25 cellular contexts compared by ENCODE assay signal in genomic region chr1:18976096-18976495, GRCh38.
"Had no signal": no experiment of that assay in that cellular context is flagged by ENCODE, and none has a peak within 500 bp of the region (broad histone marks: within the 10 kb centered on the region; RNA-seq: fewer than 3 reads in every experiment).

No MANE protein-coding gene starts in this region.

- H3K4me1 Mint-ChIP-seq: neural progenitor cell had no signal

- H3K9me3 Mint-ChIP-seq: natural killer cell had no signal

- ATAC-seq: naive thymus-derived CD4-positive, alpha-beta T cell; natural killer cell; psoas muscle; right cardiac atrium; right lobe of liver had no signal

- DNase-seq: natural killer cell; occipital lobe; ovary; posterior cingulate gyrus; psoas muscle; right cardiac atrium; spleen; stimulated activated CD4-positive, alpha-beta T cell treated with anti-CD3 and anti-CD28 coated beads, Interleukin-12 subunit alpha, Interleukin-12 subunit beta, amount 100 ng/mL, for 4 hours; stimulated activated CD4-positive, alpha-beta T cell treated with anti-CD3 and anti-CD28 coated beads, Interleukin-1b, Interleukin-23, amount 100 ng/mL, for 48 hours; stimulated activated CD4-positive, alpha-beta T cell treated with anti-CD3 and anti-CD28 coated beads, Interleukin-4, amount 100 ng/mL, for 1 hour; stimulated activated CD4-positive, alpha-beta T cell treated with anti-CD3 and anti-CD28 coated beads, Interleukin-4, amount 100 ng/mL, for 4 hours; stimulated activated CD8-positive, alpha-beta memory T cell treated with anti-CD3 and anti-CD28 coated beads, Interleukin-4, amount 100 ng/mL, for 48 hours; stimulated activated naive CD4-positive, alpha-beta T cell; stomach; thyroid gland; trophoblast cell; upper lobe of left lung had no signal

- H3K36me3 Mint-ChIP-seq: neural progenitor cell had no signal

- H3K4me3 Mint-ChIP-seq: naive thymus-derived CD4-positive, alpha-beta T cell; natural killer cell; nephron; neural progenitor cell; stimulated activated naive CD8-positive, alpha-beta T cell treated with anti-CD3 and anti-CD28 coated beads, Interleukin-15, Interleukin-2, amounts not matched to agents 100 ng/mL and 50 ng/mL, for 24 hours had no signal

- H3K9me3 ChIP-seq: ovary, psoas muscle, right lobe of liver, thoracic aorta, thyroid gland, upper lobe of left lung, vagina had no signal

- H3K27ac Mint-ChIP-seq: naive thymus-derived CD4-positive, alpha-beta T cell; natural killer cell; nephron; neural progenitor cell; progenitor cell of endocrine pancreas; stimulated activated naive CD8-positive, alpha-beta T cell treated with anti-CD3 and anti-CD28 coated beads, Interleukin-15, Interleukin-2, amounts not matched to agents 100 ng/mL and 50 ng/mL, for 24 hours had no signal
